In the genomic region with DNA sequence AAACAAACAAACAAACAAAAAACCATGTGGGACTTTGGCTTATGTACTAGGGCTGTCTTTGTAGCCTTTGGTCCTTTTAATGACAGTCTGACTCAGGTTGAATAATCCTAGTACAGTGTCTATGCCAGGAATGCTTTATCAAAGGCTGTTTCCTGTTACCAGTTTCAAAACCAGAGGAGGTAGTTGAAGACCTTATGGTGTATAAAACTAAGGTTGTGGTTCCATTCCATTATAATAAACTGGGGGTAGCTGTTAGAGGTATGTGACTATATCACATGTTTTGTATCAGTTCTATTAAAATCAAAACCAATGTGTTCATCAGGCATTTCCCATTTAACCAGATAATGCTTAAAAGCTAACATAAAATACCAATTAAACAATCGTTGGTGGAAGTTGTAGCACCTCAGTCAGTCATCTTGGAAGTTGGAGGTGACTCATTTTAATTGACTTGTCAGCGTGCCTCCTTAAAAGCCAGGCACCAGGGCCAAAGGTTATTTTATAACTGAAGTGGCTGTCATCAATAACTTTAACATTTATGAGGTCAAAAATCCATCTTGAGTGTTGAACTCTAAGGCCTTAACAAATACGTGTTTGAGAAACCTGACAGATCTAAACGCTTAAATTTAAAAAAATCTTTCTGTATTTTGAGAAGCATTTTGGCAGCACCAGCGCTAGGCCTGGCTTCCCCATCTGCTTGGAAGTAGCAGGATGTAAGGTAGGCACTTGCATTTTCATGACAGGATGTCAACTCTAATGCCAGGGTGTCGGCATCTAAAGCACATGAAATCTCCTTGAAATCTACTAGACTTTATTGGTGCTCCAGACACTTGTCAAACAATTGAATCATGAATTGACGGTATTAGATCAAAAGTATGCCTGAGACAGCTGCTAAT, we compare ENCODE assay signal across 11 cellular contexts.
A peak's percentile ranks its signal among the peaks of the same experiment; 100 is the strongest.
DNase-seq lines count a peak whose midpoint lies in the region; ATAC-seq, FAIRE-seq and TF ChIP-seq lines count a peak whose summit lies in the region.
"Had no signal": no experiment of that assay in that cellular context is flagged by ENCODE, and none has a peak within 500 bp of the region (broad histone marks: within the 10 kb centered on the region; RNA-seq: fewer than 3 reads in every experiment).

No MANE protein-coding gene starts in this region.

- DNase-seq in AG09309 (ENCODE audit: low read depth) (peak; percentile 27), GM12892 (ENCODE audit: insufficient read length) (no peak), keratinocyte (ENCODE audit: low read depth, low spot score) (no peak), inferior parietal cortex (ENCODE audit: extremely low spot score) (no peak), midbrain (lab: John Stamatoyannopoulos, UW) (no peak), endodermal cell (no peak)
- DNase-seq: Caco-2, T-cell had no signal

- peaks cover 0 to 2% of the 10 kb centered on the region in 2 experiments for H3K36me3 ChIP-seq in keratinocyte (ENCODE audit: control insufficient read depth in 2 of 2, extremely low read depth in 1 of 2, insufficient read depth in 2 of 2, low read length in 2 of 2)
- H3K36me3 ChIP-seq in endodermal cell (ENCODE audit: control insufficient read depth, insufficient read depth, low read length) = no peaks in the 10 kb centered on the region

- H3K4me2 ChIP-seq in keratinocyte (ENCODE audit: control insufficient read depth, extremely low read depth, insufficient read depth, low read depth, low read length) = peak overlapping the region; percentile 3

- H3K9ac ChIP-seq in keratinocyte (ENCODE audit: control insufficient read depth, extremely low read depth, insufficient read depth, low read length) (no peak overlapping the region), endodermal cell (ENCODE audit: extremely low read depth, low read length, poor library complexity, severe bottlenecking) (no peak overlapping the region)

- peak overlapping the region; percentile 47 for H3K27ac Mint-ChIP-seq in activated T-helper 17 cell treated with anti-CD3 and anti-CD28 coated beads, Interleukin-2, amount 50 U/mL, for 72 hours
- H3K27ac Mint-ChIP-seq in endodermal cell = no peak overlapping the region
- H3K27ac Mint-ChIP-seq: nephron had no signal

- H3K4me3 ChIP-seq in AG09309 (ENCODE audit: control insufficient read depth, low read depth, low read length) (no peak overlapping the region), keratinocyte (ENCODE audit: control insufficient read depth in 2 of 3, extremely low read depth in 1 of 3, insufficient read depth in 2 of 3, low read depth in 1 of 3, low read length in 3 of 3) (no peak overlapping the region), endodermal cell (ENCODE audit: low read length) (no peak overlapping the region)

- H3K9me1 ChIP-seq in keratinocyte (ENCODE audit: control insufficient read depth, extremely low read depth, insufficient read depth, low read length) = no peaks in the 10 kb centered on the region

- TF ChIP-seq POLR2A in GM12892 (IDR thresholded peaks at IDR 0.05; ENCODE audit: low read depth, low read length) = no peak

- dilution Hi-C loops in keratinocyte (cut with MboI; ENCODE audit: extremely low pct_ligation_motif_present, low sequenced_read_pairs) = no loop called here

- H3K36me3 Mint-ChIP-seq in activated T-helper 17 cell treated with anti-CD3 and anti-CD28 coated beads, Interleukin-2, amount 50 U/mL, for 72 hours (ENCODE audit: low read depth) = peaks cover 9% of the 10 kb centered on the region
- peaks cover 1% of the 10 kb centered on the region for H3K36me3 Mint-ChIP-seq in endodermal cell (ENCODE audit: low read depth)

- H3K79me2 ChIP-seq in keratinocyte (ENCODE audit: control insufficient read depth, insufficient read depth, low read length) = no peaks in the 10 kb centered on the region

- WGBS in endodermal cell (ENCODE audit: insufficient coverage in 1 of 2, insufficient read length in 1 of 2), 2 experiments = 92% methylated on average over 7 of the region's 7 CpGs

- no peaks in the 10 kb centered on the region for H3K9me3 ChIP-seq in keratinocyte (ENCODE audit: control insufficient read depth, low read depth, low read length)
- no peaks in the 10 kb centered on the region for H3K9me3 ChIP-seq in endodermal cell (ENCODE audit: control insufficient read depth, low read length)
- H3K9me3 ChIP-seq: Caco-2 had no signal

- H2AFZ ChIP-seq in keratinocyte (ENCODE audit: control insufficient read depth, low read length) = no peak overlapping the region

- peaks cover 16% of the 10 kb centered on the region for H3K4me1 Mint-ChIP-seq in activated T-helper 17 cell treated with anti-CD3 and anti-CD28 coated beads, Interleukin-2, amount 50 U/mL, for 72 hours
- H3K4me1 Mint-ChIP-seq in endodermal cell = peaks cover 33% of the 10 kb centered on the region

- peak overlapping the region; percentile 24 for H3K27ac ChIP-seq in keratinocyte (ENCODE audit: control insufficient read depth, insufficient read depth, low read length)
- no peak overlapping the region for H3K27ac ChIP-seq in endodermal cell (ENCODE audit: low read depth, low read length)

- H3K4me1 ChIP-seq in keratinocyte (ENCODE audit: control insufficient read depth, extremely low read depth, insufficient read depth, low read length) = peaks cover 11% of the 10 kb centered on the region
- peaks cover 8% of the 10 kb centered on the region for H3K4me1 ChIP-seq in endodermal cell (ENCODE audit: control insufficient read depth, insufficient read depth, low read length)

- peak; percentile 84 for ATAC-seq in activated T-helper 17 cell treated with anti-CD3 and anti-CD28 coated beads, Interleukin-2, amount 50 U/mL, for 72 hours (replicated peaks)
- ATAC-seq in GM18498 (IDR thresholded peaks at IDR 0.05; ENCODE audit: unreplicated experiment) = no peak
- ATAC-seq: T-cell had no signal

- peak overlapping the region; percentile 24 for H3K4me3 Mint-ChIP-seq in activated T-helper 17 cell treated with anti-CD3 and anti-CD28 coated beads, Interleukin-2, amount 50 U/mL, for 72 hours
- H3K4me3 Mint-ChIP-seq in endodermal cell = no peak overlapping the region
- H3K4me3 Mint-ChIP-seq: nephron, T-cell had no signal

- no peaks in the 10 kb centered on the region for H3K27me3 ChIP-seq in keratinocyte (ENCODE audit: control insufficient read depth, extremely low read depth, insufficient read depth, low read length)
- H3K27me3 ChIP-seq in endodermal cell (ENCODE audit: control insufficient read depth, insufficient read depth, low read length, poor library complexity, severe bottlenecking) = no peaks in the 10 kb centered on the region

- TF ChIP-seq CTCF in AG09309 (IDR thresholded peaks at IDR 0.05; ENCODE audit: control insufficient read depth, insufficient read depth, low read depth, low read length, missing control alignments) (no peak), keratinocyte (optimal IDR thresholded peaks at IDR 0.05 in 1 of 3, IDR thresholded peaks at IDR 0.05 in 1 of 3, conservative IDR thresholded peaks at IDR 0.05 in 1 of 3; ENCODE audit: extremely low read depth in 1 of 3, insufficient read depth in 2 of 3, low read length in 3 of 3) (no peak), endodermal cell (conservative IDR thresholded peaks at IDR 0.05) (no peak)

- FAIRE-seq in GM12892 (lab: Jason Lieb, UNC) (peak; percentile 51), keratinocyte (lab: Jason Lieb, UNC) (peak; percentile 41)

- H3K9me3 Mint-ChIP-seq in activated T-helper 17 cell treated with anti-CD3 and anti-CD28 coated beads, Interleukin-2, amount 50 U/mL, for 72 hours = peaks cover 3% of the 10 kb centered on the region
- H3K9me3 Mint-ChIP-seq in endodermal cell = no peaks in the 10 kb centered on the region
- H3K9me3 Mint-ChIP-seq: nephron had no signal

- no peaks in the 10 kb centered on the region for H4K20me1 ChIP-seq in keratinocyte (ENCODE audit: control insufficient read depth, extremely low read depth, insufficient read depth, low read length)

- H3K27me3 Mint-ChIP-seq in activated T-helper 17 cell treated with anti-CD3 and anti-CD28 coated beads, Interleukin-2, amount 50 U/mL, for 72 hours = no peaks in the 10 kb centered on the region
- H3K27me3 Mint-ChIP-seq in endodermal cell (ENCODE audit: insufficient read depth) = no peaks in the 10 kb centered on the region
- H3K27me3 Mint-ChIP-seq: T-cell had no signal
